In the genomic region with DNA sequence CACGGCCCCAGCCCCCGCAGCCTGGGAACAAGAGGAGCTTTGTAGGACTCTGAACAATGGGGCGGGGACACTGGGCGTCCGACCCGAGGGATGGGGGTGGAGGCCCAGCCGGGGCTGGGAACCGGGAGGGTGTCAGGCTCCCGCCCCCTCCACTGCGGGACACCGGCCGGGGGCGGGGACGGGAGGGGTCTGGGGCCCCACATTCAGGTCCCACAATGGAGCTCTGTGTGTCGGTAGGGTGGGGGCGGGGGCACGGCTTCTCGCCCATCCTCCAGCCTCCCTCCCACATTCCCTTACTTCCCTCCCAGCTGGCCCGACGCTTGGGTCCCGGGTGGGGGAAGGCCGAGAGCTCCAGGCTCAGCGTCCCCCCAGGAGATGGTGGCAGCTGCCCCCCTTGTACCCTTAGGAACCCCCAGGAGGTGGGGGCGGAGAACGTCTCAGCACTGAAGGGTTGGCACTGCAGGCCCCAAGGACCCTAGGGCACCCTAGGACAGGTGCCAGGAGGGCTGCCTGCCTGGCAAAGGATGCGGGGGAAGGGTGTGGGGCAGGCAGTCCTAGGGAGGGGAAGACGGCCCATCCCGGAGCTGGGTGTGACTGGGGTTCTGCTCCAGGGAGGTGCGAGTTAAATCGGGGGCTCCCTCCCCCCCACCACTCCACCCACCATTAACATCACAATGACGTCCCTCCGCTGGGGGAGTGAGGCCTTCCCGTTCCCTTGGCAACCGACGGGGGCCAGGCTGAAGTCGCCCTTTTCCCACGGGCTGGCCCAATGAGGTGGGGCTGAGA, we compare ENCODE assay signal across 13 cellular contexts. TPM values are rescaled to one million over a fixed set of nuclear protein-coding genes. Genes with fewer than 3 reads are reported as not detected.
A peak's percentile ranks its signal among the peaks of the same experiment; 100 is the strongest.
DNase-seq lines count a peak whose midpoint lies in the region; ATAC-seq, FAIRE-seq and TF ChIP-seq lines count a peak whose summit lies in the region.
"Had no signal": no experiment of that assay in that cellular context is flagged by ENCODE, and none has a peak within 500 bp of the region (broad histone marks: within the 10 kb centered on the region; RNA-seq: fewer than 3 reads in every experiment).

No MANE protein-coding gene starts in this region.

- H2BK20ac ChIP-seq in H1 (ENCODE audit: low read length): peak overlapping the region; percentile 99; the same call in 1 of the 2 replicates

- no peak overlapping the region for H3K4me3 Mint-ChIP-seq in natural killer cell
- H3K4me3 Mint-ChIP-seq: activated naive CD4-positive, alpha-beta T cell treated with anti-CD3 and anti-CD28 coated beads, Interleukin-2, amount 50 U/mL, for 24 hours had no signal

- WGBS in H1 (ENCODE audit: extremely low coverage in 1 of 2, insufficient coverage in 1 of 2, insufficient read length in 1 of 2, insufficient replicate concordance in 2 of 2, low coverage in 1 of 2, low lambda C conversion rate in 2 of 2, missing lambda C conversion rate in 1 of 2), 2 experiments: 2% methylated on average over 14 of the region's 37 CpGs; no CpG with 5 or more reads in 1 of the 2 experiments
- 7 to 33% methylated on average over 37 of the region's 37 CpGs for WGBS in sigmoid colon, 2 donors

- peaks cover 7 to 8% of the 10 kb centered on the region in 2 experiments; a peak in 2 of 4 replicates for H3K79me2 ChIP-seq in H1 (ENCODE audit: control insufficient read depth in 1 of 2, insufficient read depth in 2 of 2, low read length in 2 of 2)

- H3K4ac ChIP-seq in H1 (replicated peaks; ENCODE audit: insufficient read length, low read depth, low read length): peak overlapping the region; percentile 99

- H3K56ac ChIP-seq in H1 (replicated peaks; ENCODE audit: insufficient read length, low read depth, low read length): peak overlapping the region; percentile 7

- H3K4me1 ChIP-seq in HUES48 (ENCODE audit: control insufficient read depth, insufficient read depth, low read length) (peaks cover 35% of the 10 kb centered on the region), H1 (replicated peaks in 1 of 4; ENCODE audit: control insufficient read depth in 3 of 4, insufficient read depth in 4 of 4, low read length in 3 of 4) (peaks cover 15 to 50% (median 38%) of the 10 kb centered on the region in 4 experiments), sigmoid colon (peaks cover 0 to 19% (median 5%) of the 10 kb centered on the region in 4 donors)

- peak overlapping the region; percentile 95; the same call in 1 of the 2 replicates for H4K8ac ChIP-seq in H1 (ENCODE audit: extremely low read depth, insufficient read depth, low read length)

- peak overlapping the region; percentile 92 for H2BK120ac ChIP-seq in H1 (replicated peaks; ENCODE audit: low read depth, low read length)

- H4K20me1 ChIP-seq in H1 (replicated peaks in 1 of 2; ENCODE audit: control insufficient read depth in 1 of 2, insufficient read depth in 2 of 2, low read length in 2 of 2): peaks cover 0 to 11% of the 10 kb centered on the region in 2 experiments

- H3K23me2 ChIP-seq in H1 (ENCODE audit: low read depth, low read length): peaks cover 16% of the 10 kb centered on the region

- no peak for TF ChIP-seq CTCF in H1 (IDR thresholded peaks at IDR 0.05; ENCODE audit: control extremely low read depth in 1 of 3, insufficient read depth in 1 of 3, low read depth in 1 of 3, low read length in 3 of 3)
- no peak for TF ChIP-seq CTCF in sigmoid colon (IDR thresholded peaks at IDR 0.05)
- no peak for TF ChIP-seq CTCF in natural killer cell (IDR thresholded peaks at IDR 0.05)

- CTCF ChIA-PET in H1 (lab: Charles Lee; ENCODE audit: partially characterized antibody): interaction anchor here (0.7 to 4.9 kb wide), 9 partner anchors 9 to 154 kb away, joined by 3 to 58 read pairs (median 9); no protein-coding TSS in a partner anchor

- H3K4me2 ChIP-seq in H1 (ENCODE audit: insufficient read depth in 1 of 2, low read depth in 2 of 2, low read length in 2 of 2): peak overlapping the region; percentile 44 to 86

- H3K4me3 ChIP-seq in HUES48 (ENCODE audit: low read depth, low read length): peak overlapping the region; percentile 65
- peak overlapping the region; percentile 10 to 59 (median 50); a peak in 7 of 8 replicates for H3K4me3 ChIP-seq in H1 (ENCODE audit: extremely low read depth in 1 of 4, insufficient read depth in 2 of 4, low read depth in 3 of 4, low read length in 4 of 4)
- peak overlapping the region in 2 of 4 donors; percentile 9 to 25 for H3K4me3 ChIP-seq in sigmoid colon

- H3K4me1 Mint-ChIP-seq in natural killer cell: peaks cover 16 to 22% of the 10 kb centered on the region in 2 donors

- H3K79me1 ChIP-seq in H1 (ENCODE audit: low read depth, low read length): peaks cover 16% of the 10 kb centered on the region

- H3K27ac ChIP-seq in HUES48 (ENCODE audit: low read depth, low read length) (peak overlapping the region; percentile 99), H1 (ENCODE audit: low read depth, low read length) (peak overlapping the region; percentile 83), layer of hippocampus (ENCODE audit: low read depth, low read length) (peak overlapping the region; percentile 99), sigmoid colon (peak overlapping the region; percentile 44 to 62 (median 57))
- H3K27ac ChIP-seq: epithelial cell of prostate had no signal

- peak overlapping the region; percentile 7; the same call in 1 of the 2 replicates for H3K9ac ChIP-seq in HUES48 (ENCODE audit: low read depth, low read length)
- peak overlapping the region in 2 of 4 experiments; percentile 48 to 59; a peak in 2 of 7 replicates for H3K9ac ChIP-seq in H1 (replicated peaks in 1 of 4; ENCODE audit: extremely low read depth in 1 of 4, low read depth in 3 of 4, low read length in 3 of 4)

- TF ChIP-seq POLR2A in H1 (IDR thresholded peaks at IDR 0.05; ENCODE audit: control extremely low read depth in 1 of 2, low read depth in 2 of 2, low read length in 2 of 2): peak in 1 of 2 experiments; percentile 72; a peak in 1 of 3 replicates
- peak in 1 of 2 donors; percentile 9 for TF ChIP-seq POLR2A in sigmoid colon (IDR thresholded peaks at IDR 0.05)

- peak overlapping the region; percentile 99 for H4K91ac ChIP-seq in H1 (replicated peaks; ENCODE audit: insufficient read length, low read length)

- peak overlapping the region; percentile 97 for H3K18ac ChIP-seq in H1 (ENCODE audit: extremely low read depth, low read length)

- intact Hi-C loops in sigmoid colon (cut with DNase I) (no loop called here), natural killer cell (cut with micrococcal nuclease) (no loop called here)

- H3K9me3 ChIP-seq in HUES48 (ENCODE audit: control insufficient read depth, insufficient read depth, low read length) (no peaks in the 10 kb centered on the region), H1 (ENCODE audit: insufficient read depth in 2 of 2, low read depth in 1 of 2, low read length in 1 of 2) (no peaks in the 10 kb centered on the region), sigmoid colon (no peaks in the 10 kb centered on the region)

- no peak overlapping the region; the same call in 1 of the 2 replicates for H2BK15ac ChIP-seq in H1 (ENCODE audit: low read length)

- H2BK12ac ChIP-seq in H1 (ENCODE audit: low read depth, low read length): peak overlapping the region; percentile 65; the same call in 1 of the 2 replicates

- H3K9me3 Mint-ChIP-seq in natural killer cell: no peaks in the 10 kb centered on the region
- H3K9me3 Mint-ChIP-seq: activated naive CD4-positive, alpha-beta T cell treated with anti-CD3 and anti-CD28 coated beads, Interleukin-2, amount 50 U/mL, for 24 hours had no signal

- H2AK5ac ChIP-seq in H1 (ENCODE audit: low read depth, low read length): no peak overlapping the region

- peak overlapping the region; percentile 97; the same call in 1 of the 2 replicates for H2BK5ac ChIP-seq in H1 (ENCODE audit: low read depth, low read length)

- H3K27me3 ChIP-seq in HUES48 (ENCODE audit: control insufficient read depth, insufficient read depth, low read length) (peaks cover 14% of the 10 kb centered on the region), H1 (replicated peaks in 1 of 4; ENCODE audit: control insufficient read depth in 3 of 4, extremely low read depth in 1 of 4, insufficient read depth in 3 of 4, low read length in 3 of 4) (peaks cover 0 to 14% (median 9%) of the 10 kb centered on the region in 4 experiments; a peak in 5 of 7 replicates), layer of hippocampus (ENCODE audit: control insufficient read depth, insufficient read depth, low read length) (peaks cover 7% of the 10 kb centered on the region), sigmoid colon (peaks cover 27 to 83% (median 51%) of the 10 kb centered on the region in 3 donors)

- H3K23ac ChIP-seq in H1 (ENCODE audit: insufficient read length): no peak overlapping the region

- H3K27me3 Mint-ChIP-seq in natural killer cell (ENCODE audit: low read depth in 2 of 2): peaks cover 15 to 24% of the 10 kb centered on the region in 2 donors

- FAIRE-seq in H1 (lab: Jason Lieb, UNC): no peak

- H3K36me3 ChIP-seq in HUES48 (ENCODE audit: control insufficient read depth, insufficient read depth, low read length) (peaks cover 10% of the 10 kb centered on the region), H1 (ENCODE audit: control insufficient read depth in 2 of 4, insufficient read depth in 4 of 4, low read length in 3 of 4) (peaks cover 0 to 22% (median 3%) of the 10 kb centered on the region in 4 experiments; a peak in 6 of 8 replicates), sigmoid colon (no peaks in the 10 kb centered on the region)

- TF ChIP-seq EP300 in H1 (IDR thresholded peaks at IDR 0.05; ENCODE audit: borderline replicate concordance in 1 of 2, low read depth in 2 of 2, low read length in 2 of 2) (peak in 1 of 2 experiments; percentile 73; a peak in 1 of 3 replicates), sigmoid colon (IDR thresholded peaks at IDR 0.05) (no peak)

- H2AFZ ChIP-seq in H1 (ENCODE audit: low read length): no peak overlapping the region

- POLR2A ChIA-PET in H1 (lab: Charles Lee; ENCODE audit: partially characterized antibody): interaction anchor here (0.6 to 5.6 kb wide), 17 partner anchors 14 to 986 kb away, joined by 3 to 133 read pairs (median 4); a partner anchor contains a TSS

- H3K27ac Mint-ChIP-seq in natural killer cell: no peak overlapping the region
- H3K27ac Mint-ChIP-seq: activated naive CD4-positive, alpha-beta T cell treated with anti-CD3 and anti-CD28 coated beads, Interleukin-2, amount 50 U/mL, for 24 hours had no signal

- peak; percentile 76 to 82 for DNase-seq in H1 (ENCODE audit: low read depth in 1 of 2, low spot score in 2 of 2)
- DNase-seq in sigmoid colon: peak; percentile 79
- no peak for DNase-seq in natural killer cell
- DNase-seq in NCI-H2196 treated with DMSO at 0.1 percent for 48 hours (lab: John Stamatoyannopoulos, UW; ENCODE audit: unreplicated experiment): no peak
- no peak for DNase-seq in NCI-H1694 (lab: John Stamatoyannopoulos, UW)
- DNase-seq: activated CD4-positive, alpha-beta T cell treated with anti-CD3 and anti-CD28 coated beads for 1 hour; NCI-H1694 treated with DMSO at 0.1 percent for 48 hours; RPMI8226 had no signal

- no peak for TF ChIP-seq RAD21 in H1 (IDR thresholded peaks at IDR 0.05 in 1 of 2, conservative IDR thresholded peaks at IDR 0.05 in 1 of 2; ENCODE audit: low read depth in 2 of 2, low read length in 2 of 2)

- H3K14ac ChIP-seq in H1 (ENCODE audit: insufficient read length): peak overlapping the region; percentile 85

- H4K5ac ChIP-seq in H1 (ENCODE audit: insufficient read length, low read depth, low read length): peak overlapping the region; percentile 91

- no peaks in the 10 kb centered on the region for H3K36me3 Mint-ChIP-seq in natural killer cell
- H3K36me3 Mint-ChIP-seq: activated naive CD4-positive, alpha-beta T cell treated with anti-CD3 and anti-CD28 coated beads, Interleukin-2, amount 50 U/mL, for 24 hours had no signal

- no peak for ATAC-seq in natural killer cell
- no peak for ATAC-seq in HG03280 (IDR thresholded peaks at IDR 0.05; ENCODE audit: unreplicated experiment)

RNA-seq across cellular contexts. Expression of a gene that starts 5.3 kb away (rescaled TPM):
- 24.3 and 26.7 TPM in 2 replicates for total RNA-seq in H1 (2021; fragmentation: NEBNext Ultra II Directional; extraction: Animal tissue kit (Norgen Biotek cat#: 25700))
- polyA plus RNA-seq in H1 (2011; rRNA removed) (46.5 and 92.1 TPM in 2 replicates), sigmoid colon (1 to 10 TPM in 2 of 3 donors, under 1 TPM in 1; 0.23 to 2.2 (median 1.8) TPM)
- polyA plus RNA-seq in H1 (2011; cell fraction: cytosol; rRNA removed): 41.6 TPM
- polyA plus RNA-seq in H1 (2011; cell fraction: nucleus; rRNA removed): 72.1 TPM
- polyA plus RNA-seq in H1 (2012, experiment 1 of 2): 14.7 to 48.5 TPM (median 38.0 TPM) in 4 replicates
- 32.8 TPM for polyA plus RNA-seq in H1 (2012, experiment 2 of 2)
- polyA plus RNA-seq in H1 (2013, experiment 1 of 2): 51.0 TPM
- polyA plus RNA-seq in H1 (2013, experiment 2 of 2): 53.6 TPM
- 16.3 and 25.9 TPM in 2 replicates for polyA minus RNA-seq in H1 (2011; rRNA and poly(A)+ RNA removed)
- 27.7 TPM for polyA minus RNA-seq in H1 (2011; cell fraction: cytosol; rRNA and poly(A)+ RNA removed)
- polyA minus RNA-seq in H1 (2011; cell fraction: nucleus; rRNA and poly(A)+ RNA removed): 16.1 TPM
- total RNA-seq in sigmoid colon (1 to 10 TPM; 2.5 to 5.4 (median 3.7) TPM), natural killer cell (under 1 TPM; 0.59 to 0.84 (median 0.65) TPM)

RNA-seq across cellular contexts. Expression of a gene that starts 28.4 kb away (rescaled TPM):
- total RNA-seq in H1 (2021; fragmentation: NEBNext Ultra II Directional; extraction: Animal tissue kit (Norgen Biotek cat#: 25700)): 108 TPM in 2 replicates
- polyA plus RNA-seq in H1 (2011; rRNA removed): 62.2 and 113 TPM in 2 replicates
- 82.3 TPM for polyA plus RNA-seq in H1 (2011; cell fraction: cytosol; rRNA removed)
- polyA plus RNA-seq in H1 (2011; cell fraction: nucleus; rRNA removed): 580 TPM
- polyA plus RNA-seq in H1 (2012, experiment 1 of 2): 100 to 168 TPM (median 138 TPM) in 4 replicates
- 126 TPM for polyA plus RNA-seq in H1 (2012, experiment 2 of 2)
- polyA plus RNA-seq in H1 (2013, experiment 1 of 2): 120 TPM
- 103 TPM for polyA plus RNA-seq in H1 (2013, experiment 2 of 2)
- 58.2 and 88.9 TPM in 2 replicates for polyA minus RNA-seq in H1 (2011; rRNA and poly(A)+ RNA removed)
- polyA minus RNA-seq in H1 (2011; cell fraction: cytosol; rRNA and poly(A)+ RNA removed): 42.4 TPM
- 91.6 TPM for polyA minus RNA-seq in H1 (2011; cell fraction: nucleus; rRNA and poly(A)+ RNA removed)
- total RNA-seq in sigmoid colon: 100 to 1,000 TPM in 2 of 4 donors, 10 to 100 TPM in 2; 59.1 to 286 (median 107) TPM
- 100 to 1,000 TPM in 1 of 3 donors, 10 to 100 TPM in 2; 13.6 to 148 (median 18.0) TPM for polyA plus RNA-seq in sigmoid colon
- total RNA-seq in natural killer cell: 100 to 1,000 TPM; 479 to 563 (median 507) TPM

RNA-seq across cellular contexts. Expression of a gene that starts 43.0 kb away (rescaled TPM):
- 3.9 and 4.0 TPM in 2 replicates for total RNA-seq in H1 (2021; fragmentation: NEBNext Ultra II Directional; extraction: Animal tissue kit (Norgen Biotek cat#: 25700))
- polyA plus RNA-seq in H1 (2011; rRNA removed) (1.6 and 2.6 TPM in 2 replicates), sigmoid colon (10 to 100 TPM in 2 of 3 donors, 1 to 10 TPM in 1; 8.1 to 14.8 (median 13.2) TPM)
- polyA plus RNA-seq in H1 (2011; cell fraction: cytosol; rRNA removed): 2.5 TPM
- 2.5 TPM for polyA plus RNA-seq in H1 (2011; cell fraction: nucleus; rRNA removed)
- polyA plus RNA-seq in H1 (2012, experiment 1 of 2): 2.4 to 5.0 TPM (median 3.8 TPM) in 4 replicates
- polyA plus RNA-seq in H1 (2012, experiment 2 of 2): 2.3 TPM
- 1.8 TPM for polyA plus RNA-seq in H1 (2013, experiment 1 of 2)
- 1.5 TPM for polyA plus RNA-seq in H1 (2013, experiment 2 of 2)
- 1.3 and 1.7 TPM in 2 replicates for polyA minus RNA-seq in H1 (2011; rRNA and poly(A)+ RNA removed)
- polyA minus RNA-seq in H1 (2011; cell fraction: cytosol; rRNA and poly(A)+ RNA removed): 3.4 TPM
- polyA minus RNA-seq in H1 (2011; cell fraction: nucleus; rRNA and poly(A)+ RNA removed): 7.7 TPM
- total RNA-seq in sigmoid colon (1 to 10 TPM; 2.5 to 7.8 (median 3.6) TPM), natural killer cell (1 to 10 TPM; 3.2 to 5.6 (median 4.3) TPM)

RNA-seq across cellular contexts. Expression of a gene that starts 52.5 kb away (rescaled TPM):
- total RNA-seq in H1 (2021; fragmentation: NEBNext Ultra II Directional; extraction: Animal tissue kit (Norgen Biotek cat#: 25700)): 2.1 and 4.8 TPM in 2 replicates
- polyA plus RNA-seq in H1 (2011; rRNA removed): 1.8 and 4.2 TPM in 2 replicates
- 3.5 TPM for polyA plus RNA-seq in H1 (2011; cell fraction: cytosol; rRNA removed)
- polyA plus RNA-seq in H1 (2011; cell fraction: nucleus; rRNA removed): 2.8 TPM
- 1.8 to 4.6 TPM (median 2.9 TPM) in 4 replicates for polyA plus RNA-seq in H1 (2012, experiment 1 of 2)
- polyA plus RNA-seq in H1 (2012, experiment 2 of 2): 6.6 TPM
- 5.2 TPM for polyA plus RNA-seq in H1 (2013, experiment 1 of 2)
- polyA plus RNA-seq in H1 (2013, experiment 2 of 2): 6.3 TPM
- polyA minus RNA-seq in H1 (2011; rRNA and poly(A)+ RNA removed): 0.22 TPM in 1 of 2 replicates, not detected in the other
- 4.1 TPM for polyA minus RNA-seq in H1 (2011; cell fraction: cytosol; rRNA and poly(A)+ RNA removed)
- 1.8 TPM for polyA minus RNA-seq in H1 (2011; cell fraction: nucleus; rRNA and poly(A)+ RNA removed)
- 10 to 100 TPM; 12.1 to 16.6 (median 13.1) TPM for total RNA-seq in sigmoid colon
- polyA plus RNA-seq in sigmoid colon: 100 to 1,000 TPM; 171 to 529 (median 348) TPM
- not detected for total RNA-seq in natural killer cell

RNA-seq across cellular contexts. Expression of a gene that starts 55.8 kb away (rescaled TPM):
- total RNA-seq in H1 (2021; fragmentation: NEBNext Ultra II Directional; extraction: Animal tissue kit (Norgen Biotek cat#: 25700)): not detected in 2 replicates
- 0.13 and 0.18 TPM in 2 replicates for polyA plus RNA-seq in H1 (2011; rRNA removed)
- 0.21 TPM for polyA plus RNA-seq in H1 (2011; cell fraction: cytosol; rRNA removed)
- 0.19 TPM for polyA plus RNA-seq in H1 (2011; cell fraction: nucleus; rRNA removed)
- 0.04 to 0.16 TPM in 2 of 4 replicates, not detected in the others for polyA plus RNA-seq in H1 (2012, experiment 1 of 2)
- polyA plus RNA-seq in H1 (2012, experiment 2 of 2): not detected
- polyA plus RNA-seq in H1 (2013, experiment 1 of 2): 0.10 TPM
- 0.09 TPM for polyA plus RNA-seq in H1 (2013, experiment 2 of 2)
- polyA minus RNA-seq in H1 (2011; rRNA and poly(A)+ RNA removed): 0.50 TPM in 1 of 2 replicates, not detected in the other
- not detected for polyA minus RNA-seq in H1 (2011; cell fraction: cytosol; rRNA and poly(A)+ RNA removed)
- 1.3 TPM for polyA minus RNA-seq in H1 (2011; cell fraction: nucleus; rRNA and poly(A)+ RNA removed)
- total RNA-seq in sigmoid colon: 10 to 100 TPM in 3 of 4 donors, 1 to 10 TPM in 1; 4.4 to 18.9 (median 14.4) TPM
- 10 to 100 TPM in 2 of 3 donors, 1 to 10 TPM in 1; 6.6 to 34.6 (median 13.4) TPM for polyA plus RNA-seq in sigmoid colon
- total RNA-seq in natural killer cell: 100 to 1,000 TPM; 117 to 163 (median 156) TPM

Comparison
In these comparisons a context has a peak if more than half of its experiments do, and no peak if none do; other contexts are left out.
1. DNase-seq: peak in H1 (2 of 2) and sigmoid colon (single experiment); none in natural killer cell (single experiment), NCI-H2196 treated with DMSO at 0.1 percent for 48 hours (single experiment) and NCI-H1694 (single experiment).
2. Peak in every context shown above with its lines, with median percentiles within 50 percentile points of each other: H3K27ac ChIP-seq.